10 cellular contexts compared by ENCODE assay signal in the genomic region with DNA sequence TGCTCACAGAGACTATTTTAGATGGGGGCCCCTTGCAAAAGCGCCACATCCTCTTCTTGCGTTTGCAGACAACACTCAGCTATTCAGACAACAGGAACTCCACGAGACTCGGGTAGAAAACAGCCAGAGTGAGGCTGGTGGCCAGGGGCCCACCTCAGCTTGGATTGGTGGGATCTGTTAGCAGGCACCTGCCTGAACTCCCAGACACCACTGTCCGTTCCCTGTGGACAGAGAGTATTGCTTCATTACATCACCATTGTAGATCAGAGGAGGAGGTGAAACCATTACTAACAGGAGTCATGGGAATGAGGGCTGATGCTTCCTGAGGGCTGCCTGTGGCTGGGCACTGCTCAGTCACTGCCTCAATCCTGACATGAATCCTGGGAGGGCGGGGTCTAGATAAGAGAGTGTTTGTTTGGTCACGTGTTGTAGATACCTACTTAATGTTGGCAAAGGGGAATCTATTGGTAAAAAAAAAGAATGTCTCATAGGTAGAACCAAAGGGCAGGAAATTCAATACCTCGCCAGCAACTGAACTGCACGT. TPM values are rescaled to one million over a fixed set of nuclear protein-coding genes. Genes with fewer than 3 reads are reported as not detected.
DNase-seq lines count a peak whose midpoint lies in the region; ATAC-seq and TF ChIP-seq lines count a peak whose summit lies in the region.
"Had no signal": no experiment of that assay in that cellular context is flagged by ENCODE, and none has a peak within 500 bp of the region (broad histone marks: within the 10 kb centered on the region; RNA-seq: fewer than 3 reads in every experiment).

No MANE protein-coding gene starts in this region.

- intact Hi-C loops in dorsolateral prefrontal cortex (cut with DNase I) = loop anchor here (10.0 kb wide), 2 partner anchors 219 to 399 kb away; no protein-coding TSS in a partner anchor
- intact Hi-C loops in uterus (cut with DNase I; ENCODE audit: low total_unique reads) = loop anchor here (5.0 kb wide), 1 partner anchor 392 kb away; no protein-coding TSS in a partner anchor
- intact Hi-C loops in cardiac septum (cut with DNase I) = no loop called here

- H3K4me3 ChIP-seq in dorsolateral prefrontal cortex = no peak overlapping the region
- H3K4me3 ChIP-seq in uterus = no peak overlapping the region

- POLR2A ChIA-PET in activated CD4-positive, alpha-beta T cell treated with anti-CD3 and anti-CD28 coated beads, Interleukin-2, amount 10 ng/mL, durations not matched to agents 7 days and 5 days (lab: Charles Lee) = no interaction called here

- CTCF ChIA-PET in activated CD4-positive, alpha-beta T cell treated with anti-CD3 and anti-CD28 coated beads, Interleukin-2, amount 10 ng/mL, durations not matched to agents 7 days and 5 days (lab: Charles Lee) = interaction anchor here (0.9 to 7.2 kb wide), 8 partner anchors 9 to 371 kb away, joined by 3 to 62 read pairs (median 3); no protein-coding TSS in a partner anchor

- H3K27me3 Mint-ChIP-seq in activated CD4-positive, alpha-beta T cell treated with anti-CD3 and anti-CD28 coated beads, Interleukin-2, amount 10 ng/mL, durations not matched to agents 7 days and 5 days = no peaks in the 10 kb centered on the region
- H3K27me3 Mint-ChIP-seq in stimulated activated memory B cell treated with anti-CD40 and anti-IgM and Interleukin-4, amounts not matched to agents 10 μg/mL and 1 μg/mL and 100 μg/mL, for 72 hours = no peaks in the 10 kb centered on the region

- H3K27me3 ChIP-seq in dorsolateral prefrontal cortex = no peaks in the 10 kb centered on the region
- no peaks in the 10 kb centered on the region for H3K27me3 ChIP-seq in uterus

- no peaks in the 10 kb centered on the region for H3K36me3 ChIP-seq in uterus

- peaks cover 40% of the 10 kb centered on the region for H3K4me1 Mint-ChIP-seq in activated CD4-positive, alpha-beta T cell treated with anti-CD3 and anti-CD28 coated beads, Interleukin-2, amount 10 ng/mL, durations not matched to agents 7 days and 5 days
- peaks cover 42% of the 10 kb centered on the region for H3K4me1 Mint-ChIP-seq in stimulated activated memory B cell treated with anti-CD40 and anti-IgM and Interleukin-4, amounts not matched to agents 10 μg/mL and 1 μg/mL and 100 μg/mL, for 72 hours

- H3K4me3 Mint-ChIP-seq in activated CD4-positive, alpha-beta T cell treated with anti-CD3 and anti-CD28 coated beads, Interleukin-2, amount 10 ng/mL, durations not matched to agents 7 days and 5 days = peak overlapping the region; percentile 37
- H3K4me3 Mint-ChIP-seq in stimulated activated memory B cell treated with anti-CD40 and anti-IgM and Interleukin-4, amounts not matched to agents 10 μg/mL and 1 μg/mL and 100 μg/mL, for 72 hours = no peak overlapping the region

- TF ChIP-seq CTCF in dorsolateral prefrontal cortex (IDR thresholded peaks at IDR 0.05 in 54 of 56, conservative IDR thresholded peaks at IDR 0.05 in 2 of 56; ENCODE audit: low read depth in 1 of 56, partially characterized antibody in 56 of 56) (no peak), uterus (IDR thresholded peaks at IDR 0.05) (no peak)

- peak overlapping the region in 32 of 59 donors; percentile 1 to 72 (median 36) for H3K27ac ChIP-seq in dorsolateral prefrontal cortex
- H3K27ac ChIP-seq in uterus = no peak overlapping the region

- no peak for TF ChIP-seq POLR2A in uterus (IDR thresholded peaks at IDR 0.05)

- H3K9me3 Mint-ChIP-seq in activated CD4-positive, alpha-beta T cell treated with anti-CD3 and anti-CD28 coated beads, Interleukin-2, amount 10 ng/mL, durations not matched to agents 7 days and 5 days = no peaks in the 10 kb centered on the region
- no peaks in the 10 kb centered on the region for H3K9me3 Mint-ChIP-seq in stimulated activated memory B cell treated with anti-CD40 and anti-IgM and Interleukin-4, amounts not matched to agents 10 μg/mL and 1 μg/mL and 100 μg/mL, for 72 hours

- peak; percentile 58 for ATAC-seq in stimulated activated memory B cell treated with anti-CD40 and anti-IgM and Interleukin-4, amounts not matched to agents 10 μg/mL and 1 μg/mL and 100 μg/mL, for 72 hours

- H3K9me3 ChIP-seq in uterus = no peaks in the 10 kb centered on the region

- H3K4me1 ChIP-seq in uterus = no peaks in the 10 kb centered on the region

- peak overlapping the region; percentile 90 for H3K27ac Mint-ChIP-seq in activated CD4-positive, alpha-beta T cell treated with anti-CD3 and anti-CD28 coated beads, Interleukin-2, amount 10 ng/mL, durations not matched to agents 7 days and 5 days
- peak overlapping the region; percentile 84 for H3K27ac Mint-ChIP-seq in stimulated activated memory B cell treated with anti-CD40 and anti-IgM and Interleukin-4, amounts not matched to agents 10 μg/mL and 1 μg/mL and 100 μg/mL, for 72 hours

- peaks cover under 1% of the 10 kb centered on the region for H3K36me3 Mint-ChIP-seq in activated CD4-positive, alpha-beta T cell treated with anti-CD3 and anti-CD28 coated beads, Interleukin-2, amount 10 ng/mL, durations not matched to agents 7 days and 5 days (ENCODE audit: low read depth)
- no peaks in the 10 kb centered on the region for H3K36me3 Mint-ChIP-seq in stimulated activated memory B cell treated with anti-CD40 and anti-IgM and Interleukin-4, amounts not matched to agents 10 μg/mL and 1 μg/mL and 100 μg/mL, for 72 hours

- peak; percentile 43 for DNase-seq in activated CD4-positive, alpha-beta T cell treated with anti-CD3 and anti-CD28 coated beads, Interleukin-2, amount 10 ng/mL, durations not matched to agents 7 days and 5 days
- DNase-seq in activated CD4-positive, alpha-beta T cell treated with anti-CD3 and anti-CD28 coated beads for 4 hours = no peak
- DNase-seq in SIG-M5 (lab: John Stamatoyannopoulos, UW) (peak; percentile 23), dorsolateral prefrontal cortex (no peak), uterus (no peak), cardiac septum (ENCODE audit: low spot score) (no peak)
- no peak for DNase-seq in effector CD8-positive, alpha-beta T cell (lab: John Stamatoyannopoulos, UW)
- DNase-seq: effector CD4-positive, alpha-beta T cell; NCI-H1092 treated with DMSO at 0.1 percent for 48 hours had no signal

RNA-seq across cellular contexts. Expression of a gene that starts 4.4 kb away (rescaled TPM):
- 100 to 1,000 TPM; 128 to 129 TPM for total RNA-seq in activated CD4-positive, alpha-beta T cell treated with anti-CD3 and anti-CD28 coated beads, Interleukin-2, amount 10 ng/mL, durations not matched to agents 7 days and 5 days
- total RNA-seq in dorsolateral prefrontal cortex (100 to 1,000 TPM in 115 of 120 experiments, 10 to 100 TPM in 5; 96.5 to 222 (median 138) TPM), uterus (10 to 100 TPM; 13.1 to 73.7 (median 26.2) TPM), cardiac septum (115 TPM)

Comparison
In these comparisons a context has a peak if more than half of its experiments do, and no peak if none do; other contexts are left out.
1. DNase-seq: peak in activated CD4-positive, alpha-beta T cell treated with anti-CD3 and anti-CD28 coated beads, Interleukin-2, amount 10 ng/mL, durations not matched to agents 7 days and 5 days (single experiment) and SIG-M5 (single experiment); none in activated CD4-positive, alpha-beta T cell treated with anti-CD3 and anti-CD28 coated beads for 4 hours (0 of 2), dorsolateral prefrontal cortex (0 of 10), effector CD8-positive, alpha-beta T cell (single experiment), uterus (0 of 2) and cardiac septum (single experiment).
2. H3K27ac ChIP-seq: peak in dorsolateral prefrontal cortex (32 of 59); none in uterus (0 of 2).